In the genomic region with DNA sequence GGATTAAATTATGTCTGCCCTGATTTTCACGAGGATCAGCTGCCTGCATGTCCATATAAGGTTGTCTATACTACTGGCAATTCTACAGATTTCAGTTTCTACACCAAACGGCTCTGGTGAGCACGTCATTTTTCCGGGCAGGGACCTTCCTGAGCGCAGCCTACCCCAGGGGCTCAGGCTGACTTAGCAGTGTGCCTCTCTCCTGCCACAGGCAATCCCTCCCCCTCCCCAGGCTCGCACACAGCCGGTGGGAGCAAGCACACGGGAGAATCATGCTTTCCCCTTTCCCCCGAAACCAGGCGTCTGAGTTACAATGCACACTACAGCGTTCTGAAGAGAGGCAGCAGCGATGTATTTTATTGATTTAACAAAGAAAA, we compare ENCODE assay signal across 8 cellular contexts. TPM values are rescaled to one million over a fixed set of nuclear protein-coding genes. Genes with fewer than 3 reads are reported as not detected.
DNase-seq lines count a peak whose midpoint lies in the region; ATAC-seq, FAIRE-seq and TF ChIP-seq lines count a peak whose summit lies in the region.

No MANE protein-coding gene starts in this region.

- peaks cover 2% of the 10 kb centered on the region for H3K27me3 Mint-ChIP-seq in activated CD4-positive, alpha-beta memory T cell treated with anti-CD3 and anti-CD28 coated beads for 36 hours
- no peaks in the 10 kb centered on the region for H3K27me3 Mint-ChIP-seq in endodermal cell (ENCODE audit: insufficient read depth)

- H3K9ac ChIP-seq in ES-I3 (ENCODE audit: low read depth, low read length) = peak overlapping the region; percentile 95
- peak overlapping the region; percentile 99 for H3K9ac ChIP-seq in endodermal cell (ENCODE audit: extremely low read depth, low read length, poor library complexity, severe bottlenecking)

- CTCF ChIA-PET in activated CD4-positive, alpha-beta memory T cell treated with anti-CD3 and anti-CD28 coated beads for 36 hours (lab: Charles Lee) = interaction anchor here (0.7 to 1.6 kb wide), 3 partner anchors 27 to 160 kb away, joined by 3 to 8 read pairs (median 4); no protein-coding TSS in a partner anchor

- H3K4me1 Mint-ChIP-seq in activated CD4-positive, alpha-beta memory T cell treated with anti-CD3 and anti-CD28 coated beads for 36 hours (ENCODE audit: low read depth) = peaks cover 46% of the 10 kb centered on the region
- peaks cover 60% of the 10 kb centered on the region for H3K4me1 Mint-ChIP-seq in endodermal cell

- intact Hi-C loops in activated CD4-positive, alpha-beta memory T cell treated with anti-CD3 and anti-CD28 coated beads for 36 hours (cut with micrococcal nuclease) = loop anchor here (1.0 to 5.0 kb wide), 6 partner anchors 45 to 868 kb away; no protein-coding TSS in a partner anchor
- intact Hi-C loops in mucosa of descending colon (cut with DNase I, micrococcal nuclease) = loop anchor here (10.0 kb wide), 4 partner anchors 72 to 872 kb away; no protein-coding TSS in a partner anchor

- H3K27ac ChIP-seq in endodermal cell (ENCODE audit: low read depth, low read length) (peak overlapping the region; percentile 95), substantia nigra (ENCODE audit: low read depth, low read length, poor library complexity, severe bottlenecking) (peak overlapping the region; percentile 92)

- peak overlapping the region; percentile 96 for H3K4me3 Mint-ChIP-seq in activated CD4-positive, alpha-beta memory T cell treated with anti-CD3 and anti-CD28 coated beads for 36 hours
- H3K4me3 Mint-ChIP-seq in endodermal cell = peak overlapping the region; percentile 92

- POLR2A ChIA-PET in activated CD4-positive, alpha-beta memory T cell treated with anti-CD3 and anti-CD28 coated beads for 36 hours (lab: Charles Lee) = interaction anchor here (0.5 to 7.2 kb wide), 24 partner anchors 8 to 586 kb away, joined by 3 to 405 read pairs (median 23); no protein-coding TSS in a partner anchor

- ATAC-seq in GM21825 (IDR thresholded peaks at IDR 0.05; ENCODE audit: unreplicated experiment) (peak; percentile 24), mucosa of descending colon (peak; percentile 1)

- peak overlapping the region; percentile 98 for H3K27ac Mint-ChIP-seq in activated CD4-positive, alpha-beta memory T cell treated with anti-CD3 and anti-CD28 coated beads for 36 hours
- H3K27ac Mint-ChIP-seq in endodermal cell = peak overlapping the region; percentile 99

- H3K36me3 Mint-ChIP-seq in activated CD4-positive, alpha-beta memory T cell treated with anti-CD3 and anti-CD28 coated beads for 36 hours = peaks cover 67% of the 10 kb centered on the region
- peaks cover 52% of the 10 kb centered on the region for H3K36me3 Mint-ChIP-seq in endodermal cell (ENCODE audit: low read depth)

- H3K4me1 ChIP-seq in ES-I3 (ENCODE audit: insufficient read depth, low read length) (peaks cover 25% of the 10 kb centered on the region), endodermal cell (ENCODE audit: control insufficient read depth, insufficient read depth, low read length) (peaks cover 19% of the 10 kb centered on the region), mucosa of descending colon (ENCODE audit: low read depth) (peaks cover 39% of the 10 kb centered on the region)

- H3K36me3 ChIP-seq in ES-I3 (ENCODE audit: insufficient read depth, low read length) = peaks cover 39% of the 10 kb centered on the region
- peaks cover 55% of the 10 kb centered on the region for H3K36me3 ChIP-seq in endodermal cell (ENCODE audit: control insufficient read depth, insufficient read depth, low read length)
- H3K36me3 ChIP-seq in mucosa of descending colon (ENCODE audit: low read depth) = peaks cover 9% of the 10 kb centered on the region

- no peaks in the 10 kb centered on the region for H3K9me3 Mint-ChIP-seq in activated CD4-positive, alpha-beta memory T cell treated with anti-CD3 and anti-CD28 coated beads for 36 hours
- no peaks in the 10 kb centered on the region for H3K9me3 Mint-ChIP-seq in endodermal cell

- peak overlapping the region; percentile 99 for H3K4me3 ChIP-seq in endodermal cell (ENCODE audit: low read length)
- peak overlapping the region; percentile 93 for H3K4me3 ChIP-seq in mucosa of descending colon

- H3K27me3 ChIP-seq in endodermal cell (ENCODE audit: control insufficient read depth, insufficient read depth, low read length, poor library complexity, severe bottlenecking) = no peaks in the 10 kb centered on the region

- WGBS in endodermal cell (ENCODE audit: insufficient coverage in 1 of 2, insufficient read length in 1 of 2), 2 experiments = 0% methylated on average over 8 to 12 of the region's 12 CpGs

- peak; percentile 40 to 82 (median 60) for DNase-seq in NCI-H1417 (lab: John Stamatoyannopoulos, UW)
- DNase-seq in activated CD4-positive, alpha-beta memory T cell treated with anti-CD3 and anti-CD28 coated beads for 36 hours = peak; percentile 85
- peak; percentile 66 for DNase-seq in endodermal cell
- peak; percentile 68 to 81 (median 72) for DNase-seq in mucosa of descending colon
- DNase-seq in substantia nigra (lab: John Stamatoyannopoulos, UW) = peak in 26 of 49 donors; percentile 20 to 78 (median 38)
- no peak for DNase-seq in D721Med (ENCODE audit: insufficient read length, low spot score)

- H3K9me3 ChIP-seq in ES-I3 (ENCODE audit: control insufficient read depth, insufficient read depth, low read length) (no peaks in the 10 kb centered on the region), endodermal cell (ENCODE audit: control insufficient read depth, low read length) (no peaks in the 10 kb centered on the region), mucosa of descending colon (no peaks in the 10 kb centered on the region)

- no peak for FAIRE-seq in D721Med (lab: Jason Lieb, UNC)

- TF ChIP-seq CTCF in endodermal cell (conservative IDR thresholded peaks at IDR 0.05) (no peak), mucosa of descending colon (IDR thresholded peaks at IDR 0.05) (peak; percentile 4), D721Med (IDR thresholded peaks at IDR 0.05; ENCODE audit: insufficient read depth, missing control alignments) (no peak)

RNA-seq across cellular contexts. Expression of gene KLF6, which starts 1.7 kb away (rescaled TPM):
- 100 to 1,000 TPM; 144 to 151 TPM for total RNA-seq in activated CD4-positive, alpha-beta memory T cell treated with anti-CD3 and anti-CD28 coated beads for 36 hours
- 10 to 100 TPM; 59.0 to 71.2 TPM for total RNA-seq in endodermal cell
- 36.4 TPM for polyA plus RNA-seq in endodermal cell (2013, experiment 1 of 2)
- 43.6 TPM for polyA plus RNA-seq in endodermal cell (2013, experiment 2 of 2)
- total RNA-seq in mucosa of descending colon = 100 to 1,000 TPM; 270 to 371 (median 331) TPM
